In the genomic region with DNA sequence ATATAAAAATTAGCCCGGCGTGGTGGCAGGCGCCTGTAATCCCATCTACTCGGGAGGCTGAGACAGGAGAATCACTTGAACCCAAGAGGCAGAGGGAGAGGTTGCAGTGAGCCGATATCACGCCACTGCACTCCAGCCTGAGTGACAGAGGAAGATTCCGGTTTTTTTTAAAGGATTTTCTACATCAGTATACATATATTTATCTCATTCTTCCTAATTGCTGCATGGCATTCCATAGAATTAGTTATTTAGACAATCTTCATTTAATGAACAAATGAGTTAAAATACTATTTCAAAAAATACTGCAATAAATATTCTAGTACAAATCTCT, we compare ENCODE assay signal across 12 cellular contexts. TPM values are rescaled to one million over a fixed set of nuclear protein-coding genes. Genes with fewer than 3 reads are reported as not detected.
DNase-seq lines count a peak whose midpoint lies in the region; ATAC-seq, FAIRE-seq and TF ChIP-seq lines count a peak whose summit lies in the region.
"Had no signal": no experiment of that assay in that cellular context is flagged by ENCODE, and none has a peak within 500 bp of the region (broad histone marks: within the 10 kb centered on the region; RNA-seq: fewer than 3 reads in every experiment).

No MANE protein-coding gene starts in this region.

- no peak for TF ChIP-seq CTCF in HFF-Myc (IDR thresholded peaks at IDR 0.05; ENCODE audit: low read depth, low read length, missing control alignments)
- no peak for TF ChIP-seq CTCF in adrenal gland (IDR thresholded peaks at IDR 0.05)
- TF ChIP-seq CTCF in osteoblast (IDR thresholded peaks at IDR 0.05; ENCODE audit: extremely low read depth, low read depth, low read length), result no peak

- H3K4me3 ChIP-seq in HFF-Myc (replicated peaks; ENCODE audit: low read depth, low read length) (peak overlapping the region; percentile 8), adrenal gland (no peak overlapping the region), osteoblast (ENCODE audit: insufficient read depth, low read length) (no peak overlapping the region)

- H2AFZ ChIP-seq in osteoblast (ENCODE audit: low read length), result no peak overlapping the region

- intact Hi-C loops in adrenal gland (cut with DNase I), result no loop called here

- peaks cover 78% of the 10 kb centered on the region for H3K79me2 ChIP-seq in osteoblast (ENCODE audit: insufficient read depth, low read length)

- WGBS in adrenal gland, 4 donors, result 71 to 85% (median 82%) methylated on average over 6 to 7 of the region's 7 CpGs

- H3K27me3 ChIP-seq in adrenal gland (no peaks in the 10 kb centered on the region), osteoblast (ENCODE audit: insufficient read depth, low read length) (no peaks in the 10 kb centered on the region)

- TF ChIP-seq POLR2A in adrenal gland (IDR thresholded peaks at IDR 0.05), result no peak

- H3K4me1 Mint-ChIP-seq in T-helper 1 cell treated with Interleukin-12 subunit alpha and Interleukin-12 subunit beta and Interleukin-4 antibody, amounts not matched to agents 30 μg/mL and 1 μg/mL, for 36 hours (ENCODE audit: low read depth), result peaks cover 34% of the 10 kb centered on the region

- H3K27ac Mint-ChIP-seq in T-helper 1 cell treated with Interleukin-12 subunit alpha and Interleukin-12 subunit beta and Interleukin-4 antibody, amounts not matched to agents 30 μg/mL and 1 μg/mL, for 36 hours, result no peak overlapping the region

- DNase-seq in T-helper 1 cell (no peak), HFF-Myc (ENCODE audit: extremely low read depth, low read depth) (no peak), adrenal gland (no peak), osteoblast (ENCODE audit: insufficient read length, low spot score, missing footprints) (no peak), RCC 7860 (ENCODE audit: low spot score) (no peak)
- DNase-seq in central memory CD4-positive, alpha-beta T cell, result no peak
- DNase-seq: NCI-H1105, RPMI8226 had no signal

- no peak for FAIRE-seq in RCC 7860 (lab: Jason Lieb, UNC)

- H4K20me1 ChIP-seq in osteoblast (ENCODE audit: insufficient read depth, low read length), result peaks cover 6% of the 10 kb centered on the region

- H3K36me3 Mint-ChIP-seq in T-helper 1 cell treated with Interleukin-12 subunit alpha and Interleukin-12 subunit beta and Interleukin-4 antibody, amounts not matched to agents 30 μg/mL and 1 μg/mL, for 36 hours (ENCODE audit: low read depth), result peaks cover 5% of the 10 kb centered on the region

- peak overlapping the region; percentile 35 for H3K4me3 Mint-ChIP-seq in T-helper 1 cell treated with Interleukin-12 subunit alpha and Interleukin-12 subunit beta and Interleukin-4 antibody, amounts not matched to agents 30 μg/mL and 1 μg/mL, for 36 hours

- H3K27ac ChIP-seq in adrenal gland, result peak overlapping the region in 3 of 5 donors; percentile 36 to 66 (median 56)
- no peak overlapping the region for H3K27ac ChIP-seq in osteoblast (ENCODE audit: low read depth, low read length)
- H3K27ac ChIP-seq: thoracic aorta had no signal

- no peaks in the 10 kb centered on the region for H3K9me3 ChIP-seq in adrenal gland (replicated peaks in 1 of 3)
- H3K9me3 ChIP-seq in osteoblast (ENCODE audit: low read depth, low read length), result no peaks in the 10 kb centered on the region
- H3K9me3 ChIP-seq: thoracic aorta had no signal

- H3K36me3 ChIP-seq in adrenal gland (replicated peaks in 1 of 2), result no peaks in the 10 kb centered on the region
- no peaks in the 10 kb centered on the region for H3K36me3 ChIP-seq in osteoblast (ENCODE audit: insufficient read depth, low read length)
- H3K36me3 ChIP-seq: thoracic aorta had no signal

- peak overlapping the region; percentile 12 for H3K4me2 ChIP-seq in osteoblast (ENCODE audit: insufficient read depth, low read length)

- ATAC-seq in HG03571 (IDR thresholded peaks at IDR 0.05; ENCODE audit: unreplicated experiment), result no peak

- H3K4me1 ChIP-seq in adrenal gland (replicated peaks in 1 of 2) (peaks cover 34 to 39% of the 10 kb centered on the region in 2 donors), osteoblast (ENCODE audit: insufficient read depth, low read length) (peaks cover 21% of the 10 kb centered on the region)

- H3K9me3 Mint-ChIP-seq in T-helper 1 cell treated with Interleukin-12 subunit alpha and Interleukin-12 subunit beta and Interleukin-4 antibody, amounts not matched to agents 30 μg/mL and 1 μg/mL, for 36 hours, result no peaks in the 10 kb centered on the region

- H3K27me3 Mint-ChIP-seq in T-helper 1 cell treated with Interleukin-12 subunit alpha and Interleukin-12 subunit beta and Interleukin-4 antibody, amounts not matched to agents 30 μg/mL and 1 μg/mL, for 36 hours (ENCODE audit: low read depth), result no peaks in the 10 kb centered on the region

RNA-seq across cellular contexts. Expression of gene GTF3C2, which starts 2.0 kb away (rescaled TPM):
- total RNA-seq in adrenal gland (10 to 100 TPM; 30.6 to 60.4 (median 43.9) TPM), osteoblast (32.7 and 34.4 TPM in 2 replicates)
- polyA plus RNA-seq in adrenal gland, result 10 to 100 TPM; 52.3 to 73.9 (median 60.9) TPM

RNA-seq across cellular contexts. Expression of gene EIF2B4, which starts 15.6 kb away (rescaled TPM):
- total RNA-seq in adrenal gland, result 10 to 100 TPM; 35.5 to 51.5 (median 44.5) TPM
- 100 to 1,000 TPM in 2 of 3 donors, 10 to 100 TPM in 1; 55.3 to 165 (median 131) TPM for polyA plus RNA-seq in adrenal gland
- total RNA-seq in osteoblast, result 19.2 and 24.2 TPM in 2 replicates

RNA-seq across cellular contexts. Expression of gene SNX17, which starts 15.9 kb away (rescaled TPM):
- total RNA-seq in adrenal gland, result 100 to 1,000 TPM; 119 to 174 (median 133) TPM
- polyA plus RNA-seq in adrenal gland, result 10 to 100 TPM; 66.8 to 89.0 (median 79.0) TPM
- 152 and 165 TPM in 2 replicates for total RNA-seq in osteoblast

RNA-seq across cellular contexts. Expression of gene ZNF513, which starts 26.0 kb away (rescaled TPM):
- 10 to 100 TPM in 6 of 8 donors, 1 to 10 TPM in 2; 3.1 to 29.2 (median 17.9) TPM for total RNA-seq in adrenal gland
- polyA plus RNA-seq in adrenal gland, result 10 to 100 TPM in 2 of 3 donors, 1 to 10 TPM in 1; 6.1 to 83.7 (median 72.5) TPM
- total RNA-seq in osteoblast, result 6.2 and 8.3 TPM in 2 replicates
- total RNA-seq: A172 had no signal

RNA-seq across cellular contexts. Expression of gene MPV17, which starts 31.7 kb away (rescaled TPM):
- total RNA-seq in adrenal gland (100 to 1,000 TPM in 7 of 8 donors, 10 to 100 TPM in 1; 96.8 to 207 (median 149) TPM), osteoblast (98.8 and 112 TPM in 2 replicates)
- 100 to 1,000 TPM; 356 to 568 (median 360) TPM for polyA plus RNA-seq in adrenal gland
